Comparison of ENCODE assay signal across 16 cellular contexts in genomic region chr5:27875148-27875547, GRCh38.
DNase-seq lines count a peak whose midpoint lies in the region; ATAC-seq and TF ChIP-seq lines count a peak whose summit lies in the region.
"Had no signal": no experiment of that assay in that cellular context is flagged by ENCODE, and none has a peak within 500 bp of the region (broad histone marks: within the 10 kb centered on the region; RNA-seq: fewer than 3 reads in every experiment).

No MANE protein-coding gene starts in this region.

- H3K27ac Mint-ChIP-seq in activated T-cell treated with anti-CD3 and anti-CD28 coated beads, Interleukin-2, amount 50 U/mL, for 72 hours: peak overlapping the region; percentile 8
- H3K27ac Mint-ChIP-seq: CD14-positive monocyte; CD4-positive, alpha-beta memory T cell; H9 had no signal

- H3K4me3 Mint-ChIP-seq in activated T-cell treated with anti-CD3 and anti-CD28 coated beads, Interleukin-2, amount 50 U/mL, for 72 hours: no peak overlapping the region
- H3K4me3 Mint-ChIP-seq: CD14-positive monocyte; CD4-positive, alpha-beta memory T cell; H9 had no signal

- ATAC-seq in activated T-cell treated with anti-CD3 and anti-CD28 coated beads, Interleukin-2, amount 50 U/mL, for 72 hours (replicated peaks in 1 of 2): no peak
- ATAC-seq in GM21737 (IDR thresholded peaks at IDR 0.05; ENCODE audit: unreplicated experiment): no peak

- DNase-seq in activated T-cell treated with anti-CD3 and anti-CD28 coated beads, Interleukin-2, amount 50 U/mL, for 72 hours: no peak
- DNase-seq in activated T-cell treated with anti-CD3 and anti-CD28 coated beads, Interleukin-2, amount 50 U/mL, for 1 hour: no peak
- DNase-seq in NCI-H226 (peak; percentile 22), epithelial cell of esophagus (ENCODE audit: low read depth) (peak; percentile 14), retina (no peak)
- DNase-seq in stimulated activated CD4-positive, alpha-beta T cell treated with anti-CD3 and anti-CD28 coated beads, Interleukin-2, amount 100 ng/mL, for 48 hours: no peak
- DNase-seq: 8988T; CD4-positive, alpha-beta memory T cell; DMS153; DND-41; EL; GOT3; H9 had no signal

- H3K4me1 Mint-ChIP-seq in activated T-cell treated with anti-CD3 and anti-CD28 coated beads, Interleukin-2, amount 50 U/mL, for 72 hours (ENCODE audit: low read depth): no peaks in the 10 kb centered on the region
- H3K4me1 Mint-ChIP-seq: CD14-positive monocyte; CD4-positive, alpha-beta memory T cell; H9 had no signal

- peaks cover 14 to 16% of the 10 kb centered on the region in 2 donors for H3K9me3 Mint-ChIP-seq in activated T-cell treated with anti-CD3 and anti-CD28 coated beads, Interleukin-2, amount 50 U/mL, for 72 hours

- H3K27me3 Mint-ChIP-seq in activated T-cell treated with anti-CD3 and anti-CD28 coated beads, Interleukin-2, amount 50 U/mL, for 72 hours (ENCODE audit: low read depth): no peaks in the 10 kb centered on the region
- H3K27me3 Mint-ChIP-seq: CD4-positive, alpha-beta memory T cell had no signal

- peaks cover 0 to 4% of the 10 kb centered on the region in 2 donors for H3K36me3 Mint-ChIP-seq in activated T-cell treated with anti-CD3 and anti-CD28 coated beads, Interleukin-2, amount 50 U/mL, for 72 hours (ENCODE audit: insufficient read depth in 2 of 2)
- H3K36me3 Mint-ChIP-seq: CD14-positive monocyte; CD4-positive, alpha-beta memory T cell had no signal

- no peak for TF ChIP-seq CTCF in epithelial cell of esophagus (IDR thresholded peaks at IDR 0.05; ENCODE audit: insufficient read depth, low read depth, low read length, missing control alignments)

- no peak overlapping the region for H3K4me3 ChIP-seq in epithelial cell of esophagus (ENCODE audit: low read length)
- H3K4me3 ChIP-seq: BLaER1 had no signal

Comparison
In these comparisons a context has a peak if more than half of its experiments do, and no peak if none do; other contexts are left out.
1. DNase-seq: peak in NCI-H226 (single experiment) and epithelial cell of esophagus (single experiment); none in activated T-cell treated with anti-CD3 and anti-CD28 coated beads, Interleukin-2, amount 50 U/mL, for 72 hours (0 of 2), activated T-cell treated with anti-CD3 and anti-CD28 coated beads, Interleukin-2, amount 50 U/mL, for 1 hour (single experiment), retina (single experiment) and stimulated activated CD4-positive, alpha-beta T cell treated with anti-CD3 and anti-CD28 coated beads, Interleukin-2, amount 100 ng/mL, for 48 hours (0 of 2).